ENCODE assay signal across 17 cellular contexts in genomic region chrX:96843566-96843965, GRCh38. TPM values are rescaled to one million over a fixed set of nuclear protein-coding genes. Genes with fewer than 3 reads are reported as not detected.
DNase-seq lines count a peak whose midpoint lies in the region; ATAC-seq and TF ChIP-seq lines count a peak whose summit lies in the region.
"Had no signal": no experiment of that assay in that cellular context is flagged by ENCODE, and none has a peak within 500 bp of the region (broad histone marks: within the 10 kb centered on the region; RNA-seq: fewer than 3 reads in every experiment).

No MANE protein-coding gene starts in this region.

- peak in 1 of 4 donors; percentile 41 for ATAC-seq in psoas muscle
- ATAC-seq in HG03571 (IDR thresholded peaks at IDR 0.05; ENCODE audit: unreplicated experiment), result no peak
- ATAC-seq: activated T-cell treated with anti-CD3 and anti-CD28 coated beads, Interleukin-2, amount 50 U/mL, for 4 hours; gastroesophageal sphincter; left colon had no signal

- H3K27me3 Mint-ChIP-seq in MCF 10A (ENCODE audit: insufficient read depth, unreplicated experiment), result peaks cover 38% of the 10 kb centered on the region
- H3K27me3 Mint-ChIP-seq: activated naive CD8-positive, alpha-beta T cell had no signal

- H3K4me3 ChIP-seq in H7 (ENCODE audit: insufficient read depth, low read depth, low read length), result no peak overlapping the region
- H3K4me3 ChIP-seq in brain microvascular endothelial cell (ENCODE audit: low read depth, low read length), result no peak overlapping the region
- no peak overlapping the region for H3K4me3 ChIP-seq in psoas muscle
- H3K4me3 ChIP-seq: gastroesophageal sphincter had no signal

- CTCF ChIA-PET in MCF 10A (lab: Yijun Ruan, JAX), result interaction anchor here (0.6 to 0.9 kb wide), 2 partner anchors 12 to 14 kb away, joined by 3 to 4 read pairs; no protein-coding TSS in a partner anchor

- no peaks in the 10 kb centered on the region for H3K9me3 ChIP-seq in psoas muscle
- H3K9me3 ChIP-seq: gastroesophageal sphincter had no signal

- TF ChIP-seq CTCF in brain microvascular endothelial cell (IDR thresholded peaks at IDR 0.05; ENCODE audit: low read depth, low read length, missing control alignments) (peak; percentile 51), psoas muscle (IDR thresholded peaks at IDR 0.05) (peak; percentile 8), MCF 10A (IDR thresholded peaks at IDR 0.05; ENCODE audit: unreplicated experiment) (no peak)

- no peaks in the 10 kb centered on the region for H3K4me1 Mint-ChIP-seq in MCF 10A (ENCODE audit: insufficient read depth, unreplicated experiment)

- POLR2A ChIA-PET in MCF 10A (lab: Yijun Ruan, JAX), result interaction anchor here (0.5 kb wide), 1 partner anchor 13 kb away, joined by 3 read pairs; no protein-coding TSS in a partner anchor

- H3K9me3 Mint-ChIP-seq in MCF 10A (ENCODE audit: unreplicated experiment), result no peaks in the 10 kb centered on the region
- H3K9me3 Mint-ChIP-seq: activated T-cell treated with anti-CD3 and anti-CD28 coated beads, Interleukin-2, amount 50 U/mL, for 4 hours had no signal

- H3K4me1 ChIP-seq in psoas muscle, result peaks cover 5% of the 10 kb centered on the region
- H3K4me1 ChIP-seq: gastroesophageal sphincter had no signal

- H3K27me3 ChIP-seq in H7 (ENCODE audit: control insufficient read depth, insufficient read depth, low read length) (no peaks in the 10 kb centered on the region), brain microvascular endothelial cell (replicated peaks) (no peaks in the 10 kb centered on the region), psoas muscle (ENCODE audit: insufficient read depth in 3 of 3, low read length in 2 of 3) (no peaks in the 10 kb centered on the region)
- H3K27me3 ChIP-seq: gastroesophageal sphincter had no signal

- in situ Hi-C loops in brain microvascular endothelial cell (cut with HindIII; ENCODE audit: low pct_ligation_motif_present, low sequenced_read_pairs), result no loop called here

- intact Hi-C loops in psoas muscle (cut with DNase I) (no loop called here), MCF 10A (cut with micrococcal nuclease) (no loop called here)

- peak; percentile 48 for DNase-seq in H7
- DNase-seq in brain microvascular endothelial cell, result peak; percentile 5
- DNase-seq in iPS-NIHi7 (ENCODE audit: extremely low spot score), result peak; percentile 69
- DNase-seq in psoas muscle, result no peak
- DNase-seq in NCI-H82 (lab: John Stamatoyannopoulos, UW), result no peak
- no peak for DNase-seq in MCF 10A (ENCODE audit: unreplicated experiment)
- DNase-seq: activated CD4-positive, alpha-beta T cell treated with anti-CD3 and anti-CD28 coated beads, Interleukin-2, amount 50 U/mL, for 4 hours; activated T-cell treated with anti-CD3 and anti-CD28 coated beads, Interleukin-2, amount 50 U/mL, for 4 hours; C1 segment of cervical spinal cord; central memory CD4-positive, alpha-beta T cell; DMS53; Karpas-422; left colon; NCI-H146 had no signal

- H3K27ac ChIP-seq in brain microvascular endothelial cell (no peak overlapping the region), psoas muscle (no peak overlapping the region)
- H3K27ac ChIP-seq: gastroesophageal sphincter had no signal

- no peak overlapping the region for H3K4me3 Mint-ChIP-seq in MCF 10A (ENCODE audit: unreplicated experiment)
- H3K4me3 Mint-ChIP-seq: activated naive CD8-positive, alpha-beta T cell; activated T-cell treated with anti-CD3 and anti-CD28 coated beads, Interleukin-2, amount 50 U/mL, for 4 hours had no signal

- no peaks in the 10 kb centered on the region for H3K36me3 ChIP-seq in H7 (replicated peaks; ENCODE audit: control insufficient read depth, insufficient read depth, low read length)
- no peaks in the 10 kb centered on the region for H3K36me3 ChIP-seq in brain microvascular endothelial cell (replicated peaks)
- no peaks in the 10 kb centered on the region for H3K36me3 ChIP-seq in psoas muscle (ENCODE audit: insufficient read depth in 1 of 2, low read depth in 1 of 2)
- H3K36me3 ChIP-seq: gastroesophageal sphincter had no signal

- 52 to 73% (median 69%) methylated on average over 5 of the region's 5 CpGs for WGBS in psoas muscle, 3 donors

- BruUV-seq in MCF 10A (replicated peaks; lab: Mats Ljungman, UMichigan), result no TSS peak

- H3K36me3 Mint-ChIP-seq in MCF 10A (ENCODE audit: insufficient read depth, unreplicated experiment), result no peaks in the 10 kb centered on the region

- H3K27ac Mint-ChIP-seq in MCF 10A (ENCODE audit: low read depth, unreplicated experiment), result no peak overlapping the region
- H3K27ac Mint-ChIP-seq: activated naive CD8-positive, alpha-beta T cell had no signal

RNA-seq across cellular contexts. Expression of gene RPA4, which starts 40.1 kb away (rescaled TPM):
- total RNA-seq in H7 (2014; rRNA removed; shearing (Covaris generic)), result 0.28 and 0.30 TPM in 2 replicates
- under 1 TPM in 2 of 4 donors, not detected in 2; 0.17 to 0.37 TPM for total RNA-seq in psoas muscle
- polyA plus RNA-seq in psoas muscle, result under 1 TPM; 0.20 to 0.47 (median 0.27) TPM
- total RNA-seq in MCF 10A (2022), result 0.98 and 1.4 TPM in 2 replicates

Comparison
In these comparisons a context has a peak if more than half of its experiments do, and no peak if none do; other contexts are left out.
1. DNase-seq: peak in H7 (single experiment), brain microvascular endothelial cell (single experiment) and iPS-NIHi7 (single experiment); none in psoas muscle (0 of 2), NCI-H82 (single experiment) and MCF 10A (single experiment).